Comparison of ENCODE assay signal across 8 cellular contexts in the genomic region with DNA sequence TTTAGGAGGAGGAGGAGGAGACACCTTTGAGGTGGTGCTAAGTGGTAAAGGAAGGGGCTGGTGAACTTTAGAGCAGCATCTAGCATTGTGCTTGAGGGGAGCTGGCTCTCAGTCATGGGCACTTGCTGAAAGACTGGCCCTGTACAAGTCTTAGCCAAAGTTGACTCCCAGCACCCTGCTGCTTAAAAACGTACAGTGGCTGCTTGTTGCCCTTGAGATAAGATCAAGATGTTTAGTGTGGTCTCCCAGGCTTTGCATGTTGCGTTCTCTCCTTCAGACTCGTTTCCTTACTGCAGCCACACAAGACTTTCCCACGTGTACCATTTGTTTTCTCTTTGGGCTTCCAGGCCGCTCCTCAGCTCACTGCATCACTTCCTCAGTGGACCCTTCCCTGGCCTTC. TPM values are rescaled to one million over a fixed set of nuclear protein-coding genes. Genes with fewer than 3 reads are reported as not detected.
DNase-seq lines count a peak whose midpoint lies in the region; TF ChIP-seq lines count a peak whose summit lies in the region.

No MANE protein-coding gene starts in this region.

- TF ChIP-seq CTCF in coronary artery (IDR thresholded peaks at IDR 0.05) (no peak), nephron progenitor cell (IDR thresholded peaks at IDR 0.05) (no peak), prostate gland (IDR thresholded peaks at IDR 0.05) (no peak)

- H4K20me1 ChIP-seq in BLaER1 treated with 17β-estradiol and CSF1 and Interleukin-3, amounts not matched to agents 10 nM and 100 nM, result peaks cover 56 to 63% (median 61%) of the 10 kb centered on the region in 11 experiments

- H3K9me3 Mint-ChIP-seq in nephron progenitor cell, result no peaks in the 10 kb centered on the region

- H3K27ac ChIP-seq in BLaER1 treated with 17β-estradiol and CSF1 and Interleukin-3, amounts not matched to agents 10 nM and 100 nM, result no peak overlapping the region; a peak in 1 of 22 replicates
- peak overlapping the region; percentile 10 for H3K27ac ChIP-seq in KOPT-K1 (ENCODE audit: low read depth, low read length, poor library complexity, severe bottlenecking)
- H3K27ac ChIP-seq in coronary artery, result no peak overlapping the region
- H3K27ac ChIP-seq in prostate gland, result no peak overlapping the region

- peaks cover 27% of the 10 kb centered on the region for H3K4me1 Mint-ChIP-seq in nephron progenitor cell

- intact Hi-C loops in prostate gland (cut with DNase I), result no loop called here

- peaks cover 52 to 57% (median 55%) of the 10 kb centered on the region in 11 experiments for H3K36me3 ChIP-seq in BLaER1 treated with 17β-estradiol and CSF1 and Interleukin-3, amounts not matched to agents 10 nM and 100 nM
- peaks cover 39% of the 10 kb centered on the region for H3K36me3 ChIP-seq in KOPT-K1 (ENCODE audit: insufficient read depth, low read length)
- H3K36me3 ChIP-seq in prostate gland, result no peaks in the 10 kb centered on the region

- peak overlapping the region; percentile 76 to 97 (median 91) for H3K4me2 ChIP-seq in BLaER1 treated with 17β-estradiol and CSF1 and Interleukin-3, amounts not matched to agents 10 nM and 100 nM

- TF ChIP-seq POLR2A in prostate gland (IDR thresholded peaks at IDR 0.05), result no peak

- WGBS in prostate gland, result 57% methylated on average over 5 of the region's 5 CpGs

- peaks cover 30% of the 10 kb centered on the region for H3K36me3 Mint-ChIP-seq in nephron progenitor cell (ENCODE audit: low read depth)

- peak overlapping the region; percentile 78 for H3K4me3 Mint-ChIP-seq in nephron progenitor cell

- peaks cover 33 to 60% (median 53%) of the 10 kb centered on the region in 10 experiments for H3K4me1 ChIP-seq in BLaER1 treated with 17β-estradiol and CSF1 and Interleukin-3, amounts not matched to agents 10 nM and 100 nM
- peaks cover 10% of the 10 kb centered on the region for H3K4me1 ChIP-seq in prostate gland (replicated peaks)

- no peaks in the 10 kb centered on the region for H3K9me3 ChIP-seq in BLaER1 treated with 17β-estradiol and CSF1 and Interleukin-3, amounts not matched to agents 10 nM and 100 nM (replicated peaks in 1 of 11)
- H3K9me3 ChIP-seq in KOPT-K1 (ENCODE audit: insufficient read depth, low read length, poor library complexity, severe bottlenecking), result no peaks in the 10 kb centered on the region
- H3K9me3 ChIP-seq in prostate gland, result no peaks in the 10 kb centered on the region

- peak overlapping the region in 10 of 11 experiments; percentile 12 to 98 (median 96); a peak in 12 of 22 replicates for H3K9ac ChIP-seq in BLaER1 treated with 17β-estradiol and CSF1 and Interleukin-3, amounts not matched to agents 10 nM and 100 nM

- peak overlapping the region; percentile 9 to 95 (median 87); a peak in 19 of 20 replicates for H3K4me3 ChIP-seq in BLaER1 treated with 17β-estradiol and CSF1 and Interleukin-3, amounts not matched to agents 10 nM and 100 nM
- H3K4me3 ChIP-seq in coronary artery (peak overlapping the region; percentile 77), prostate gland (no peak overlapping the region)

- no peak overlapping the region for H3K27ac Mint-ChIP-seq in nephron progenitor cell

- no peaks in the 10 kb centered on the region for H3K27me3 ChIP-seq in BLaER1 treated with 17β-estradiol and CSF1 and Interleukin-3, amounts not matched to agents 10 nM and 100 nM
- H3K27me3 ChIP-seq in prostate gland (replicated peaks; ENCODE audit: insufficient read depth), result no peaks in the 10 kb centered on the region

- H3K27me3 Mint-ChIP-seq in nephron progenitor cell (ENCODE audit: low read depth, poor library complexity), result no peaks in the 10 kb centered on the region

- DNase-seq in coronary artery (ENCODE audit: low spot score), result no peak
- no peak for DNase-seq in nephron progenitor cell
- DNase-seq in globus pallidus (ENCODE audit: low spot score), result no peak
- no peak for DNase-seq in CD1c-positive myeloid dendritic cell (ENCODE audit: extremely low spot score)
- DNase-seq in prostate gland (ENCODE audit: low spot score), result no peak
- DNase-seq in NCI-H524 (lab: John Stamatoyannopoulos, UW), result no peak

RNA-seq across cellular contexts. Expression of a gene that starts 1.8 kb away (rescaled TPM):
- total RNA-seq in prostate gland, result 10 to 100 TPM; 17.2 to 21.3 TPM

RNA-seq across cellular contexts. Expression of a gene that starts 39.3 kb away (rescaled TPM):
- 10 to 100 TPM; 55.8 to 98.1 TPM for total RNA-seq in prostate gland

Comparison
In these comparisons a context has a peak if more than half of its experiments do, and no peak if none do; other contexts are left out.
1. H3K4me3 ChIP-seq: peak in BLaER1 treated with 17β-estradiol and CSF1 and Interleukin-3, amounts not matched to agents 10 nM and 100 nM (10 of 10) and coronary artery (single experiment); none in prostate gland (0 of 2).